ENCODE assay signal across 22 cellular contexts in the genomic region with DNA sequence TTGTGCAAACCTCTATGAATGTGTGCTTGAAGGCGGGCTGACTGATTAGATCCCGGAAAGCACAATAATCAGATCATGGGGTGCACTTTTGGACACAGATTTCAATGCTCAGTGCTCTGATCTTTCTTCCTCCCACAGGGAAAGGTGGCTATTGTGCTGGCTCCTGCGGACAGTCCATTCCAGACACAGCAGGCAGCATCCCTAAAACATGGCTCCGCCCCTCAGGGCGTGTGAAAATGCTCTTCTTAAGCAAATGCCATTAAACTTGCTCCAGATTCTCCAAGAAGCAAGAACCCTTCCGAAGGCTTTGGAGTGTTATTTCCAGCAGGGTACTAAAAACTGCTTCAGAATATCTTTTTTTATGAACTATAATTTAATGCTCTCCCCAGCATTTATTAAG.
"Had no signal": no experiment of that assay in that cellular context is flagged by ENCODE, and none has a peak within 500 bp of the region (broad histone marks: within the 10 kb centered on the region; RNA-seq: fewer than 3 reads in every experiment).

No MANE protein-coding gene starts in this region.

- DNase-seq: effector memory CD4-positive, alpha-beta T cell; esophagus squamous epithelium; foreskin fibroblast; glutamatergic neuron; mammary epithelial cell; mucosa of descending colon; naive thymus-derived CD8-positive, alpha-beta T cell; nucleus accumbens; ovary; right cardiac atrium; small intestine; stimulated activated CD4-positive, alpha-beta T cell treated with anti-CD3 and anti-CD28 coated beads, Interleukin-12 subunit alpha, Interleukin-12 subunit beta, amount 100 ng/mL, for 4 hours; stimulated activated naive CD4-positive, alpha-beta T cell; stomach; substantia nigra; transverse colon had no signal

- H3K4me1 Mint-ChIP-seq: naive thymus-derived CD8-positive, alpha-beta T cell had no signal

- H3K9me3 ChIP-seq: esophagus squamous epithelium, gastroesophageal sphincter, mucosa of descending colon, ovary, stomach, thoracic aorta, transverse colon had no signal

- H3K4me1 ChIP-seq: gastroesophageal sphincter, transverse colon had no signal

- ATAC-seq: gastroesophageal sphincter; left lobe of liver; mucosa of descending colon; naive thymus-derived CD8-positive, alpha-beta T cell; right cardiac atrium had no signal

- H3K27ac Mint-ChIP-seq: naive thymus-derived CD8-positive, alpha-beta T cell; progenitor cell of endocrine pancreas had no signal

- H3K4me3 ChIP-seq: esophagus squamous epithelium, gastroesophageal sphincter, mucosa of descending colon, ovary, stomach, thoracic aorta, transverse colon had no signal

- H3K9me3 Mint-ChIP-seq: naive thymus-derived CD8-positive, alpha-beta T cell had no signal

- H3K27ac ChIP-seq: epithelial cell of prostate, esophagus squamous epithelium, gastroesophageal sphincter, ovary, stomach, thoracic aorta, transverse colon had no signal

- FAIRE-seq: islet of Langerhans, small intestine had no signal

- H3K36me3 Mint-ChIP-seq: naive thymus-derived CD8-positive, alpha-beta T cell had no signal

- H3K4me3 Mint-ChIP-seq: naive thymus-derived CD8-positive, alpha-beta T cell had no signal

- H3K36me3 ChIP-seq: gastroesophageal sphincter, ovary, stomach, thoracic aorta, transverse colon had no signal

- H3K27me3 ChIP-seq: esophagus squamous epithelium, gastroesophageal sphincter, ovary, stomach, transverse colon had no signal
